ENCODE assay signal across 11 cellular contexts in the genomic region with DNA sequence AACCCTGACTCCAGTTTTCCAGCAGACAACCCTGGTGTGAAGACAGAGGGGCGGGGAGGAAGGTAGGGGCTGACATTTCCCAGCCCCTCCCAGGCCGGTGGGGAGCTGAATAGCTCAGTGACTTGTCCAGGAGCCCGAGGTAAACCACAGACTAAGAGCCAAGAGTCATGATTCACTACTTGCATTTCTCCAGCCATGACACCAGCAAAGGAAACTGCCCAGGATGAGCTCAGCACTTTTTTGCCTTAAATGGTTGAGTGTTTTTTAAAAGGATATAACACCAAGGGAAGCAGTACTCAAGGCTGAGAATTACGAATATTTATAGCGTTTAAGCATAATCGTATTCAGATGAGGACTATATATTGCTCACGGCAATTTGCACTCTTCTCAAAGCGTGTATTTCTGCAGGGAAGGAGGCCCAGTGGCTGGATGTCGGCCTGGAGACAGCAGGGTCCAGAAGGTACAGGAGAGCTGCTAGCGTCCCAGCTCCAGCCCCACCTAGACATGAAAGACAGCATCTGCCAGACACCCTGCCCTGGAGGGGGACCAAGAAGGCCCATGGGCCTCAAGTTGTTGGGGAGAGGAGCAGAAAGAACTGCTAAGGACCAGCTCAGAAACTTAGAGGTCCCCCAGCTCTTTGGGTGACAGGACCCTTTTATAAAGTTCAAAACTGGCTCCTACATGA.
DNase-seq lines count a peak whose midpoint lies in the region; ATAC-seq, FAIRE-seq and TF ChIP-seq lines count a peak whose summit lies in the region.
"Had no signal": no experiment of that assay in that cellular context is flagged by ENCODE, and none has a peak within 500 bp of the region (broad histone marks: within the 10 kb centered on the region; RNA-seq: fewer than 3 reads in every experiment).

No MANE protein-coding gene starts in this region.

- peaks cover 0 to 2% (median 0%) of the 10 kb centered on the region in 11 donors for H3K9me3 Mint-ChIP-seq in naive thymus-derived CD4-positive, alpha-beta T cell
- no peaks in the 10 kb centered on the region for H3K9me3 Mint-ChIP-seq in activated CD8-positive, alpha-beta T cell treated with anti-CD3 and anti-CD28 coated beads, Interleukin-2, amount 10 ng/mL, durations not matched to agents 7 days and 5 days (ENCODE audit: insufficient read depth)
- H3K9me3 Mint-ChIP-seq: activated T-cell treated with anti-CD3 and anti-CD28 coated beads, Interleukin-2, amount 50 U/mL, for 72 hours; effector memory CD8-positive, alpha-beta T cell had no signal

- CTCF ChIA-PET in naive thymus-derived CD4-positive, alpha-beta T cell (lab: Charles Lee) = interaction anchor here (0.5 kb wide), 1 partner anchor 1556 kb away, joined by 3 read pairs; no protein-coding TSS in a partner anchor
- CTCF ChIA-PET in activated CD8-positive, alpha-beta T cell treated with anti-CD3 and anti-CD28 coated beads, Interleukin-2, amount 10 ng/mL, durations not matched to agents 7 days and 5 days (lab: Charles Lee) = no interaction called here

- no peak overlapping the region for H3K4me3 ChIP-seq in cardiac fibroblast (replicated peaks in 1 of 2; ENCODE audit: low read depth in 2 of 2, low read length in 2 of 2)
- H3K4me3 ChIP-seq in naive thymus-derived CD4-positive, alpha-beta T cell (ENCODE audit: low read length) = no peak overlapping the region
- no peak overlapping the region for H3K4me3 ChIP-seq in small intestine (ENCODE audit: low read depth in 1 of 2, low read length in 2 of 2)
- no peak overlapping the region for H3K4me3 ChIP-seq in tibial nerve

- H3K36me3 Mint-ChIP-seq in naive thymus-derived CD4-positive, alpha-beta T cell = no peaks in the 10 kb centered on the region
- H3K36me3 Mint-ChIP-seq in activated CD8-positive, alpha-beta T cell treated with anti-CD3 and anti-CD28 coated beads, Interleukin-2, amount 10 ng/mL, durations not matched to agents 7 days and 5 days (ENCODE audit: low read depth) = no peaks in the 10 kb centered on the region

- no peaks in the 10 kb centered on the region for H3K4me1 ChIP-seq in naive thymus-derived CD4-positive, alpha-beta T cell (ENCODE audit: control insufficient read depth in 2 of 2, insufficient read depth in 2 of 2, low read length in 2 of 2)
- H3K4me1 ChIP-seq in small intestine (ENCODE audit: control insufficient read depth in 2 of 2, insufficient read depth in 1 of 2, low read depth in 1 of 2, low read length in 1 of 2) (no peaks in the 10 kb centered on the region), tibial nerve (peaks cover 0 to 9% (median 0%) of the 10 kb centered on the region in 4 donors)

- H3K4me1 Mint-ChIP-seq in naive thymus-derived CD4-positive, alpha-beta T cell = peaks cover 0 to 7% (median 0%) of the 10 kb centered on the region in 7 donors
- H3K4me1 Mint-ChIP-seq in activated CD8-positive, alpha-beta T cell treated with anti-CD3 and anti-CD28 coated beads, Interleukin-2, amount 10 ng/mL, durations not matched to agents 7 days and 5 days (ENCODE audit: low read depth) = no peaks in the 10 kb centered on the region

- 49 to 61% (median 60%) methylated on average over 10 of the region's 10 CpGs for WGBS in small intestine, 3 donors
- 61 to 62% methylated on average over 10 of the region's 10 CpGs for WGBS in tibial nerve, 2 donors

- H3K27ac Mint-ChIP-seq in naive thymus-derived CD4-positive, alpha-beta T cell = no peak overlapping the region
- no peak overlapping the region for H3K27ac Mint-ChIP-seq in activated CD8-positive, alpha-beta T cell treated with anti-CD3 and anti-CD28 coated beads, Interleukin-2, amount 10 ng/mL, durations not matched to agents 7 days and 5 days
- H3K27ac Mint-ChIP-seq: activated T-cell treated with anti-CD3 and anti-CD28 coated beads, Interleukin-2, amount 50 U/mL, for 72 hours; effector memory CD8-positive, alpha-beta T cell had no signal

- DNase-seq in MV-4-11 (lab: John Stamatoyannopoulos, UW) = peak; percentile 78
- peak; percentile 19 to 30 for DNase-seq in cardiac fibroblast (ENCODE audit: low read depth in 2 of 2)
- DNase-seq in naive thymus-derived CD4-positive, alpha-beta T cell = no peak
- DNase-seq in small intestine = no peak
- DNase-seq in tibial nerve (ENCODE audit: low spot score in 2 of 2) = no peak
- DNase-seq in activated CD8-positive, alpha-beta T cell treated with anti-CD3 and anti-CD28 coated beads, Interleukin-2, amount 10 ng/mL, durations not matched to agents 7 days and 5 days = no peak
- no peak for DNase-seq in activated T-cell treated with anti-CD3 and anti-CD28 coated beads for 4 hours
- DNase-seq: activated T-cell treated with anti-CD3 and anti-CD28 coated beads, Interleukin-2, amount 50 U/mL, for 72 hours; effector memory CD8-positive, alpha-beta T cell; NCI-H2171 treated with DMSO at 0.1 percent for 48 hours had no signal

- intact Hi-C loops in naive thymus-derived CD4-positive, alpha-beta T cell (cut with micrococcal nuclease) = no loop called here

- H3K36me3 ChIP-seq in naive thymus-derived CD4-positive, alpha-beta T cell (ENCODE audit: control insufficient read depth in 2 of 3, insufficient read depth in 3 of 3, low read length in 3 of 3) = no peaks in the 10 kb centered on the region
- no peaks in the 10 kb centered on the region for H3K36me3 ChIP-seq in small intestine (ENCODE audit: control insufficient read depth in 2 of 2, insufficient read depth in 2 of 2, low read length in 2 of 2)
- H3K36me3 ChIP-seq in tibial nerve = no peaks in the 10 kb centered on the region

- TF ChIP-seq CTCF in cardiac fibroblast (IDR thresholded peaks at IDR 0.05; ENCODE audit: low read depth, low read length) (no peak), tibial nerve (IDR thresholded peaks at IDR 0.05) (no peak)

- no peak for FAIRE-seq in small intestine (lab: Jason Lieb, UNC)

- no peaks in the 10 kb centered on the region for H3K9me3 ChIP-seq in naive thymus-derived CD4-positive, alpha-beta T cell (ENCODE audit: control insufficient read depth in 2 of 3, low read length in 3 of 3)
- H3K9me3 ChIP-seq in small intestine (ENCODE audit: control insufficient read depth, low read depth) (no peaks in the 10 kb centered on the region), tibial nerve (no peaks in the 10 kb centered on the region)

- peak; percentile 25 for ATAC-seq in GM21447 (IDR thresholded peaks at IDR 0.05; ENCODE audit: unreplicated experiment)
- peak; percentile 33 for ATAC-seq in naive thymus-derived CD4-positive, alpha-beta T cell
- no peak for ATAC-seq in activated CD8-positive, alpha-beta T cell treated with anti-CD3 and anti-CD28 coated beads, Interleukin-2, amount 10 ng/mL, durations not matched to agents 7 days and 5 days
- ATAC-seq: activated T-cell treated with anti-CD3 and anti-CD28 coated beads, Interleukin-2, amount 50 U/mL, for 72 hours; effector memory CD8-positive, alpha-beta T cell had no signal

- no peaks in the 10 kb centered on the region for H3K27me3 ChIP-seq in naive thymus-derived CD4-positive, alpha-beta T cell (ENCODE audit: control insufficient read depth in 2 of 2, insufficient read depth in 2 of 2, low read length in 2 of 2)
- H3K27me3 ChIP-seq in small intestine (ENCODE audit: control insufficient read depth in 2 of 2, insufficient read depth in 2 of 2, low read length in 2 of 2) (no peaks in the 10 kb centered on the region), tibial nerve (no peaks in the 10 kb centered on the region)

- POLR2A ChIA-PET in naive thymus-derived CD4-positive, alpha-beta T cell (lab: Charles Lee) = no interaction called here
- POLR2A ChIA-PET in activated CD8-positive, alpha-beta T cell treated with anti-CD3 and anti-CD28 coated beads, Interleukin-2, amount 10 ng/mL, durations not matched to agents 7 days and 5 days (lab: Charles Lee) = no interaction called here

- no peak overlapping the region for H3K27ac ChIP-seq in naive thymus-derived CD4-positive, alpha-beta T cell (ENCODE audit: low read depth, low read length)
- H3K27ac ChIP-seq in small intestine (ENCODE audit: low read depth in 1 of 2, low read length in 1 of 2) (no peak overlapping the region), tibial nerve (no peak overlapping the region)

- TF ChIP-seq EP300 in tibial nerve (IDR thresholded peaks at IDR 0.05) = no peak

- no peak for TF ChIP-seq POLR2A in tibial nerve (IDR thresholded peaks at IDR 0.05)

- peaks cover 0 to 9% (median 0%) of the 10 kb centered on the region in 5 donors for H3K27me3 Mint-ChIP-seq in naive thymus-derived CD4-positive, alpha-beta T cell
- no peaks in the 10 kb centered on the region for H3K27me3 Mint-ChIP-seq in activated CD8-positive, alpha-beta T cell treated with anti-CD3 and anti-CD28 coated beads, Interleukin-2, amount 10 ng/mL, durations not matched to agents 7 days and 5 days (ENCODE audit: low read depth)

- H3K4me3 Mint-ChIP-seq in naive thymus-derived CD4-positive, alpha-beta T cell = no peak overlapping the region
- no peak overlapping the region for H3K4me3 Mint-ChIP-seq in activated CD8-positive, alpha-beta T cell treated with anti-CD3 and anti-CD28 coated beads, Interleukin-2, amount 10 ng/mL, durations not matched to agents 7 days and 5 days
- H3K4me3 Mint-ChIP-seq: activated T-cell treated with anti-CD3 and anti-CD28 coated beads, Interleukin-2, amount 50 U/mL, for 72 hours; effector memory CD8-positive, alpha-beta T cell had no signal

Comparison
In these comparisons a context has a peak if more than half of its experiments do, and no peak if none do; other contexts are left out.
1. DNase-seq: peak in MV-4-11 (single experiment) and cardiac fibroblast (2 of 2); none in naive thymus-derived CD4-positive, alpha-beta T cell (0 of 9), small intestine (single experiment), tibial nerve (0 of 2), activated CD8-positive, alpha-beta T cell treated with anti-CD3 and anti-CD28 coated beads, Interleukin-2, amount 10 ng/mL, durations not matched to agents 7 days and 5 days (single experiment) and activated T-cell treated with anti-CD3 and anti-CD28 coated beads for 4 hours (single experiment).